In the genomic region with DNA sequence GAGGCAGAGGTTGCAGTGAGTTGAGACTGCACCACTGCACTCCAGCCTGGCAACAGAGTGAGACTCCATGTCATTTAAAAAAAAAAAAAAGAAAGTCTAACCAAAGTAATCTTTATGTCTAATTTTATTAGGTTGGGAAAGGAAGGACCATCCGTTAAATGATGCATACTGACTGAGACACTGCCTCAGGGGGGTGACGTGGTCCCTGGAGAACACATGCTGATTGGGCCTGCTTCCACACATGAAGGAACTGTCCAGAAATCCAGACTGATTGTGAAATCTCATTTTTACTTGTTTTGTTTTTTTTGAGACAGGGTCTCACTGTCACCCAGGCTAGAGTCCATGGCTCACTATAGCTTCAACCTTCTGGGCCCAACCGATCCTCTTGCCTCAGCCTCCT, we compare ENCODE assay signal across 28 cellular contexts. TPM values are rescaled to one million over a fixed set of nuclear protein-coding genes. Genes with fewer than 3 reads are reported as not detected.
A peak's percentile ranks its signal among the peaks of the same experiment; 100 is the strongest.
DNase-seq lines count a peak whose midpoint lies in the region; ATAC-seq, FAIRE-seq and TF ChIP-seq lines count a peak whose summit lies in the region.
"Had no signal": no experiment of that assay in that cellular context is flagged by ENCODE, and none has a peak within 500 bp of the region (broad histone marks: within the 10 kb centered on the region; RNA-seq: fewer than 3 reads in every experiment).

No MANE protein-coding gene starts in this region.

- POLR2A ChIA-PET in activated CD4-positive, alpha-beta memory T cell treated with anti-CD3 and anti-CD28 coated beads for 36 hours (lab: Charles Lee) = no interaction called here
- POLR2A ChIA-PET in activated CD4-positive, alpha-beta memory T cell treated with anti-CD3 and anti-CD28 coated beads, Interleukin-2, amount 10 ng/mL, durations not matched to agents 7 days and 5 days (lab: Charles Lee) = interaction anchor here (1.2 to 1.6 kb wide), 3 partner anchors 9 to 50 kb away, joined by 3 to 4 read pairs (median 3); no protein-coding TSS in a partner anchor
- POLR2A ChIA-PET in GM12878 (lab: Charles Lee) = interaction anchor here (0.6 to 5.7 kb wide), 4 partner anchors 23 to 959 kb away, joined by 3 to 27 read pairs (median 4); a partner anchor contains a TSS

- H3K4me3 ChIP-seq in GM12878 (no peak overlapping the region), ascending aorta (no peak overlapping the region)
- H3K4me3 ChIP-seq: esophagus muscularis mucosa, left lung, spleen, tibial artery had no signal

- no peak for DNase-seq in activated CD4-positive, alpha-beta memory T cell treated with anti-CD3 and anti-CD28 coated beads for 36 hours
- no peak for DNase-seq in activated CD4-positive, alpha-beta memory T cell treated with anti-CD3 and anti-CD28 coated beads, Interleukin-2, amount 10 ng/mL, durations not matched to agents 7 days and 5 days
- DNase-seq in EL (peak; percentile 60), GM12878 (ENCODE audit: low read depth, low spot score) (no peak), ascending aorta (ENCODE audit: low spot score in 2 of 2) (no peak)
- no peak for DNase-seq in stimulated activated effector memory CD8-positive, alpha-beta T cell treated with anti-CD3 and anti-CD28 coated beads, Interleukin-12 subunit alpha, Interleukin-12 subunit beta, amount 100 ng/mL, for 72 hours (ENCODE audit: low spot score in 2 of 2)
- DNase-seq in activated naive CD4-positive, alpha-beta T cell treated with anti-CD3 and anti-CD28 coated beads, Interleukin-2, amount 50 U/mL, for 16 hours = no peak
- DNase-seq: activated CD8-positive, alpha-beta memory T cell treated with anti-CD3 and anti-CD28 coated beads, Interleukin-2, amount 10 ng/mL, durations not matched to agents 7 days and 5 days; BE2C; brain microvascular endothelial cell; effector CD8-positive, alpha-beta T cell; hypothalamus; left lung; naive thymus-derived CD4-positive, alpha-beta T cell; NCI-H1092; NCI-H1930; NCI-H2227 treated with DMSO at 0.1 percent for 48 hours; NCI-H69; retina; spleen; stimulated activated CD4-positive, alpha-beta T cell treated with anti-CD3 and anti-CD28 coated beads, Interleukin-2, amount 100 ng/mL, for 48 hours; stimulated activated naive CD8-positive, alpha-beta T cell treated with anti-CD3 and anti-CD28 coated beads, Interleukin-15, amount 100 ng/mL, for 72 hours; tibial artery had no signal

- H3K4me3 Mint-ChIP-seq in activated CD4-positive, alpha-beta memory T cell treated with anti-CD3 and anti-CD28 coated beads for 36 hours = no peak overlapping the region
- H3K4me3 Mint-ChIP-seq in activated CD4-positive, alpha-beta memory T cell treated with anti-CD3 and anti-CD28 coated beads, Interleukin-2, amount 10 ng/mL, durations not matched to agents 7 days and 5 days = no peak overlapping the region
- H3K4me3 Mint-ChIP-seq in stimulated activated effector memory CD8-positive, alpha-beta T cell treated with anti-CD3 and anti-CD28 coated beads, Interleukin-12 subunit alpha, Interleukin-12 subunit beta, amount 100 ng/mL, for 72 hours = no peak overlapping the region
- H3K4me3 Mint-ChIP-seq: activated CD8-positive, alpha-beta memory T cell treated with anti-CD3 and anti-CD28 coated beads, Interleukin-2, amount 10 ng/mL, durations not matched to agents 7 days and 5 days; mesothelial cell of epicardium; stimulated activated naive CD8-positive, alpha-beta T cell treated with anti-CD3 and anti-CD28 coated beads, Interleukin-15, amount 100 ng/mL, for 72 hours had no signal

- no peaks in the 10 kb centered on the region for H4K20me1 ChIP-seq in GM12878 (ENCODE audit: control insufficient read depth, insufficient read depth)

- peaks cover 77% of the 10 kb centered on the region for H3K79me2 ChIP-seq in GM12878 (ENCODE audit: control insufficient read depth, insufficient read depth, low read length)

- intact Hi-C loops in activated CD4-positive, alpha-beta memory T cell treated with anti-CD3 and anti-CD28 coated beads for 36 hours (cut with micrococcal nuclease) = no loop called here
- intact Hi-C loops in GM12878 (cut with micrococcal nuclease; ENCODE audit: unreplicated experiment) (no loop called here), ascending aorta (cut with DNase I) (no loop called here)

- H3K36me3 ChIP-seq in GM12878 (ENCODE audit: control insufficient read depth in 2 of 2, insufficient read depth in 2 of 2, low read length in 1 of 2) (peaks cover 16 to 28% of the 10 kb centered on the region in 2 experiments), ascending aorta (peaks cover 31 to 65% of the 10 kb centered on the region in 2 donors)

- H3K4me1 ChIP-seq in GM12878 (ENCODE audit: control insufficient read depth, insufficient read depth, low read length) (peaks cover 18% of the 10 kb centered on the region), ascending aorta (peaks cover 11 to 17% of the 10 kb centered on the region in 2 donors)
- H3K4me1 ChIP-seq: BE2C had no signal

- no peak for FAIRE-seq in GM12878 (lab: Jason Lieb, UNC)
- FAIRE-seq: A204.1 had no signal

- H3K27ac Mint-ChIP-seq in activated CD4-positive, alpha-beta memory T cell treated with anti-CD3 and anti-CD28 coated beads for 36 hours = peak overlapping the region; percentile 53
- H3K27ac Mint-ChIP-seq in activated CD4-positive, alpha-beta memory T cell treated with anti-CD3 and anti-CD28 coated beads, Interleukin-2, amount 10 ng/mL, durations not matched to agents 7 days and 5 days = no peak overlapping the region
- H3K27ac Mint-ChIP-seq in stimulated activated effector memory CD8-positive, alpha-beta T cell treated with anti-CD3 and anti-CD28 coated beads, Interleukin-12 subunit alpha, Interleukin-12 subunit beta, amount 100 ng/mL, for 72 hours = peak overlapping the region; percentile 68
- H3K27ac Mint-ChIP-seq: activated CD8-positive, alpha-beta memory T cell treated with anti-CD3 and anti-CD28 coated beads, Interleukin-2, amount 10 ng/mL, durations not matched to agents 7 days and 5 days; mesothelial cell of epicardium had no signal

- no peaks in the 10 kb centered on the region for H3K9me3 ChIP-seq in GM12878 (replicated peaks; ENCODE audit: control insufficient read depth, insufficient read depth, low read length)
- H3K9me3 ChIP-seq in ascending aorta = no peaks in the 10 kb centered on the region
- H3K9me3 ChIP-seq: BE2C, esophagus muscularis mucosa, left lung, spleen, tibial artery had no signal

- ATAC-seq in GM12878 = no peak
- ATAC-seq in stimulated activated effector memory CD8-positive, alpha-beta T cell treated with anti-CD3 and anti-CD28 coated beads, Interleukin-12 subunit alpha, Interleukin-12 subunit beta, amount 100 ng/mL, for 72 hours = no peak
- no peak for ATAC-seq in HG03196 (IDR thresholded peaks at IDR 0.05; ENCODE audit: unreplicated experiment)
- ATAC-seq: activated CD8-positive, alpha-beta memory T cell treated with anti-CD3 and anti-CD28 coated beads, Interleukin-2, amount 10 ng/mL, durations not matched to agents 7 days and 5 days; left lung; naive thymus-derived CD4-positive, alpha-beta T cell; stimulated activated naive CD8-positive, alpha-beta T cell treated with anti-CD3 and anti-CD28 coated beads, Interleukin-15, amount 100 ng/mL, for 72 hours had no signal

- no peak overlapping the region for H3K9ac ChIP-seq in GM12878 (ENCODE audit: control insufficient read depth, insufficient read depth, low read length)

- H3K9me3 Mint-ChIP-seq in activated CD4-positive, alpha-beta memory T cell treated with anti-CD3 and anti-CD28 coated beads for 36 hours = no peaks in the 10 kb centered on the region
- H3K9me3 Mint-ChIP-seq in activated CD4-positive, alpha-beta memory T cell treated with anti-CD3 and anti-CD28 coated beads, Interleukin-2, amount 10 ng/mL, durations not matched to agents 7 days and 5 days = no peaks in the 10 kb centered on the region
- no peaks in the 10 kb centered on the region for H3K9me3 Mint-ChIP-seq in stimulated activated effector memory CD8-positive, alpha-beta T cell treated with anti-CD3 and anti-CD28 coated beads, Interleukin-12 subunit alpha, Interleukin-12 subunit beta, amount 100 ng/mL, for 72 hours
- H3K9me3 Mint-ChIP-seq: mesothelial cell of epicardium; stimulated activated naive CD8-positive, alpha-beta T cell treated with anti-CD3 and anti-CD28 coated beads, Interleukin-15, amount 100 ng/mL, for 72 hours had no signal

- no peaks in the 10 kb centered on the region for H3K27me3 Mint-ChIP-seq in activated CD4-positive, alpha-beta memory T cell treated with anti-CD3 and anti-CD28 coated beads for 36 hours
- no peaks in the 10 kb centered on the region for H3K27me3 Mint-ChIP-seq in activated CD4-positive, alpha-beta memory T cell treated with anti-CD3 and anti-CD28 coated beads, Interleukin-2, amount 10 ng/mL, durations not matched to agents 7 days and 5 days
- H3K27me3 Mint-ChIP-seq: activated CD8-positive, alpha-beta memory T cell treated with anti-CD3 and anti-CD28 coated beads, Interleukin-2, amount 10 ng/mL, durations not matched to agents 7 days and 5 days; naive thymus-derived CD4-positive, alpha-beta T cell; stimulated activated naive CD8-positive, alpha-beta T cell treated with anti-CD3 and anti-CD28 coated beads, Interleukin-15, amount 100 ng/mL, for 72 hours had no signal

- no TSS peak for BruUV-seq in GM12878 (replicated peaks; lab: Mats Ljungman, UMichigan)

- SMC1A ChIA-PET in GM12878 (lab: Charles Lee; ENCODE audit: uncharacterized antibody, unreplicated experiment) = interaction anchor here (1.7 kb wide), 1 partner anchor 63 kb away, joined by 7 read pairs; no protein-coding TSS in a partner anchor

- no peak for TF ChIP-seq EP300 in GM12878 (IDR thresholded peaks at IDR 0.05; ENCODE audit: borderline replicate concordance in 1 of 2, control insufficient read depth in 1 of 2, low read depth in 2 of 2, low read length in 2 of 2)

- TF ChIP-seq POLR2A in GM12878 (IDR thresholded peaks at IDR 0.05; ENCODE audit: low read depth, low read length) = no peak

- in situ Hi-C loops in GM12878 (cut with MboI) = no loop called here

- RAD21 ChIA-PET in GM12878 (lab: Charles Lee; ENCODE audit: unreplicated experiment) = interaction anchor here (0.9 kb wide), 1 partner anchor 41 kb away, joined by 4 read pairs; no protein-coding TSS in a partner anchor

- H3K4me1 Mint-ChIP-seq in activated CD4-positive, alpha-beta memory T cell treated with anti-CD3 and anti-CD28 coated beads for 36 hours (ENCODE audit: low read depth) = peaks cover 85% of the 10 kb centered on the region
- H3K4me1 Mint-ChIP-seq in activated CD4-positive, alpha-beta memory T cell treated with anti-CD3 and anti-CD28 coated beads, Interleukin-2, amount 10 ng/mL, durations not matched to agents 7 days and 5 days = peaks cover 85% of the 10 kb centered on the region
- peaks cover 73% of the 10 kb centered on the region for H3K4me1 Mint-ChIP-seq in stimulated activated effector memory CD8-positive, alpha-beta T cell treated with anti-CD3 and anti-CD28 coated beads, Interleukin-12 subunit alpha, Interleukin-12 subunit beta, amount 100 ng/mL, for 72 hours

- TF ChIP-seq CTCF in GM12878 (IDR thresholded peaks at IDR 0.05 in 2 of 3, conservative IDR thresholded peaks at IDR 0.05 in 1 of 3; ENCODE audit: control insufficient read depth in 2 of 3, extremely low read depth in 1 of 3, insufficient read depth in 1 of 3, low read depth in 3 of 3, low read length in 3 of 3) = no peak
- no peak for TF ChIP-seq CTCF in ascending aorta (IDR thresholded peaks at IDR 0.05)

- H3K27me3 ChIP-seq in GM12878 (replicated peaks in 1 of 2; ENCODE audit: control insufficient read depth in 2 of 2, insufficient read depth in 2 of 2, low read length in 1 of 2) = no peaks in the 10 kb centered on the region
- no peaks in the 10 kb centered on the region for H3K27me3 ChIP-seq in ascending aorta
- H3K27me3 ChIP-seq: BE2C, brain microvascular endothelial cell, esophagus muscularis mucosa, left lung, spleen, tibial artery had no signal

- peak overlapping the region; percentile 17; the same call in 1 of the 2 replicates for H3K4me2 ChIP-seq in GM12878 (ENCODE audit: control insufficient read depth, insufficient read depth)

- H3K36me3 Mint-ChIP-seq in activated CD4-positive, alpha-beta memory T cell treated with anti-CD3 and anti-CD28 coated beads for 36 hours = peaks cover 57% of the 10 kb centered on the region
- H3K36me3 Mint-ChIP-seq in activated CD4-positive, alpha-beta memory T cell treated with anti-CD3 and anti-CD28 coated beads, Interleukin-2, amount 10 ng/mL, durations not matched to agents 7 days and 5 days (ENCODE audit: low read depth) = peaks cover 78% of the 10 kb centered on the region
- H3K36me3 Mint-ChIP-seq in stimulated activated effector memory CD8-positive, alpha-beta T cell treated with anti-CD3 and anti-CD28 coated beads, Interleukin-12 subunit alpha, Interleukin-12 subunit beta, amount 100 ng/mL, for 72 hours = peaks cover 94% of the 10 kb centered on the region

- TF ChIP-seq RAD21 in GM12878 (IDR thresholded peaks at IDR 0.05; ENCODE audit: insufficient read depth, low read depth, low read length) = no peak

- no peak overlapping the region for H3K27ac ChIP-seq in GM12878 (ENCODE audit: control insufficient read depth, insufficient read depth)
- H3K27ac ChIP-seq in ascending aorta = no peak overlapping the region
- H3K27ac ChIP-seq: brain microvascular endothelial cell, esophagus muscularis mucosa, left lung, RWPE1, spleen, tibial artery had no signal

- 47% methylated on average over 3 of the region's 3 CpGs for WGBS in GM12878 (ENCODE audit: insufficient coverage, insufficient replicate concordance, low lambda C conversion rate, missing lambda C conversion rate)

- CTCF ChIA-PET in activated CD4-positive, alpha-beta memory T cell treated with anti-CD3 and anti-CD28 coated beads for 36 hours (lab: Charles Lee) = interaction anchor here (5.7 kb wide), 1 partner anchor 63 kb away, joined by 41 read pairs; a partner anchor contains a TSS
- CTCF ChIA-PET in activated CD4-positive, alpha-beta memory T cell treated with anti-CD3 and anti-CD28 coated beads, Interleukin-2, amount 10 ng/mL, durations not matched to agents 7 days and 5 days (lab: Charles Lee) = interaction anchor here (5.9 kb wide), 1 partner anchor 63 kb away, joined by 24 read pairs; no protein-coding TSS in a partner anchor
- CTCF ChIA-PET in GM12878 (lab: Yijun Ruan, JAX) = interaction anchor here (6.0 kb wide), 1 partner anchor 63 kb away, joined by 44 read pairs; a partner anchor contains a TSS

- H2AFZ ChIP-seq in GM12878 (ENCODE audit: control insufficient read depth, low read depth, low read length) = no peak overlapping the region

RNA-seq across cellular contexts. Expression of a gene that starts 5.5 kb away (rescaled TPM):
- total RNA-seq in activated CD4-positive, alpha-beta memory T cell treated with anti-CD3 and anti-CD28 coated beads for 36 hours = 100 to 1,000 TPM; 255 to 273 TPM
- 100 to 1,000 TPM; 225 to 226 TPM for total RNA-seq in activated CD4-positive, alpha-beta memory T cell treated with anti-CD3 and anti-CD28 coated beads, Interleukin-2, amount 10 ng/mL, durations not matched to agents 7 days and 5 days
- total RNA-seq in GM12878 (2013; cell fraction: nucleolus; rRNA removed) = 108 and 121 TPM in 2 replicates
- total RNA-seq in GM12878 (2014; rRNA removed) (47.1 and 56.1 TPM in 2 replicates), GM12878 (2014; rRNA removed; fragmentation: Illumina TruSeq; extraction: Trizol) (14.9 and 16.9 TPM in 2 replicates), GM12878 (2021) (222 and 239 TPM in 2 replicates), ascending aorta (92.9 TPM)
- 32.3 TPM for polyA plus RNA-seq in GM12878 (2011; ENCODE audit: low read depth)
- polyA plus RNA-seq in GM12878 (2011; rRNA removed) (7.8 and 28.1 TPM in 2 replicates), GM12878 (2014; fragmentation: Illumina TruSeq; extraction: Trizol) (44.7 and 78.9 TPM in 2 replicates), GM12878 (2014; fragmentation: Nextera tagmentation; extraction: Ambion mirVana) (10 to 100 TPM; 10.4 to 13.4 TPM), GM12878 (2014; rRNA removed) (35.8 and 63.6 TPM in 2 replicates), GM12878 (2016; fragmentation: Nextera tagmentation; extraction: Ambion mirVana) (100 to 1,000 TPM; 170 to 190 TPM)
- 20.4 and 35.7 TPM in 2 replicates for polyA plus RNA-seq in GM12878 (2011; cell fraction: cytosol; rRNA removed)
- polyA plus RNA-seq in GM12878 (2011; cell fraction: nucleus; rRNA removed) = 51.1 and 94.1 TPM in 2 replicates
- polyA plus RNA-seq in GM12878 (2012) = 64.7 and 99.8 TPM in 2 replicates
- polyA minus RNA-seq in GM12878 (2011; rRNA and poly(A)+ RNA removed) = 50.6 and 52.5 TPM in 2 replicates
- 50.0 and 80.6 TPM in 2 replicates for polyA minus RNA-seq in GM12878 (2011; cell fraction: cytosol; rRNA and poly(A)+ RNA removed)
- 41.3 and 62.6 TPM in 2 replicates for polyA minus RNA-seq in GM12878 (2011; cell fraction: nucleus; rRNA and poly(A)+ RNA removed)

RNA-seq across cellular contexts. Expression of a gene that starts 5.6 kb away (rescaled TPM):
- total RNA-seq in activated CD4-positive, alpha-beta memory T cell treated with anti-CD3 and anti-CD28 coated beads for 36 hours = 1 to 10 TPM; 2.1 to 2.9 TPM
- 1 to 10 TPM; 3.2 to 3.6 TPM for total RNA-seq in activated CD4-positive, alpha-beta memory T cell treated with anti-CD3 and anti-CD28 coated beads, Interleukin-2, amount 10 ng/mL, durations not matched to agents 7 days and 5 days
- total RNA-seq in GM12878 (2013; cell fraction: nucleolus; rRNA removed) = 2.2 and 3.5 TPM in 2 replicates
- total RNA-seq in GM12878 (2014; rRNA removed) (2.0 and 2.7 TPM in 2 replicates), GM12878 (2014; rRNA removed; fragmentation: Illumina TruSeq; extraction: Trizol) (0.37 and 0.72 TPM in 2 replicates), GM12878 (2021) (1.4 and 1.5 TPM in 2 replicates), ascending aorta (7.0 TPM)
- polyA plus RNA-seq in GM12878 (2011; ENCODE audit: low read depth) = 0.54 TPM
- polyA plus RNA-seq in GM12878 (2011; rRNA removed) (0.40 and 1.0 TPM in 2 replicates), GM12878 (2014; fragmentation: Illumina TruSeq; extraction: Trizol) (0.08 and 0.81 TPM in 2 replicates), GM12878 (2014; fragmentation: Nextera tagmentation; extraction: Ambion mirVana) (under 1 TPM; 0.10 to 0.46 TPM), GM12878 (2014; rRNA removed) (2.0 and 2.8 TPM in 2 replicates), GM12878 (2016; fragmentation: Nextera tagmentation; extraction: Ambion mirVana) (1 to 10 TPM; 1.9 to 2.8 TPM)
- 1.3 and 2.5 TPM in 2 replicates for polyA plus RNA-seq in GM12878 (2011; cell fraction: cytosol; rRNA removed)
- 3.6 and 4.0 TPM in 2 replicates for polyA plus RNA-seq in GM12878 (2011; cell fraction: nucleus; rRNA removed)
- 1.1 and 1.2 TPM in 2 replicates for polyA plus RNA-seq in GM12878 (2012)
- 0.93 and 1.0 TPM in 2 replicates for polyA minus RNA-seq in GM12878 (2011; rRNA and poly(A)+ RNA removed)
- polyA minus RNA-seq in GM12878 (2011; cell fraction: cytosol; rRNA and poly(A)+ RNA removed) = 1.7 TPM in 1 of 2 replicates, not detected in the other
- 1.9 and 3.1 TPM in 2 replicates for polyA minus RNA-seq in GM12878 (2011; cell fraction: nucleus; rRNA and poly(A)+ RNA removed)

RNA-seq across cellular contexts. Expression of a gene that starts 24.5 kb away (rescaled TPM):
- 10 to 100 TPM; 28.9 to 29.0 TPM for total RNA-seq in activated CD4-positive, alpha-beta memory T cell treated with anti-CD3 and anti-CD28 coated beads for 36 hours
- 10 to 100 TPM; 37.9 to 41.6 TPM for total RNA-seq in activated CD4-positive, alpha-beta memory T cell treated with anti-CD3 and anti-CD28 coated beads, Interleukin-2, amount 10 ng/mL, durations not matched to agents 7 days and 5 days
- 26.9 and 32.1 TPM in 2 replicates for total RNA-seq in GM12878 (2013; cell fraction: nucleolus; rRNA removed)
- 14.1 and 16.3 TPM in 2 replicates for total RNA-seq in GM12878 (2014; rRNA removed)
- 8.5 and 8.6 TPM in 2 replicates for total RNA-seq in GM12878 (2014; rRNA removed; fragmentation: Illumina TruSeq; extraction: Trizol)
- 22.2 and 24.3 TPM in 2 replicates for total RNA-seq in GM12878 (2021)
- 3.8 TPM for polyA plus RNA-seq in GM12878 (2011; ENCODE audit: low read depth)
- 10.3 and 14.4 TPM in 2 replicates for polyA plus RNA-seq in GM12878 (2011; rRNA removed)
- polyA plus RNA-seq in GM12878 (2011; cell fraction: cytosol; rRNA removed) = 18.2 and 21.6 TPM in 2 replicates
- polyA plus RNA-seq in GM12878 (2011; cell fraction: nucleus; rRNA removed) = 63.9 and 67.2 TPM in 2 replicates
- polyA plus RNA-seq in GM12878 (2012) = 13.5 and 16.9 TPM in 2 replicates
- polyA plus RNA-seq in GM12878 (2014; fragmentation: Illumina TruSeq; extraction: Trizol) = 2.0 and 7.9 TPM in 2 replicates
- under 1 TPM; 0.27 to 0.82 TPM for polyA plus RNA-seq in GM12878 (2014; fragmentation: Nextera tagmentation; extraction: Ambion mirVana)
- 25.7 and 27.8 TPM in 2 replicates for polyA plus RNA-seq in GM12878 (2014; rRNA removed)
- 10 to 100 TPM; 17.4 to 20.8 TPM for polyA plus RNA-seq in GM12878 (2016; fragmentation: Nextera tagmentation; extraction: Ambion mirVana)
- polyA minus RNA-seq in GM12878 (2011; rRNA and poly(A)+ RNA removed) = 12.7 and 20.9 TPM in 2 replicates
- 5.5 and 7.1 TPM in 2 replicates for polyA minus RNA-seq in GM12878 (2011; cell fraction: cytosol; rRNA and poly(A)+ RNA removed)
- polyA minus RNA-seq in GM12878 (2011; cell fraction: nucleus; rRNA and poly(A)+ RNA removed) = 13.3 and 25.6 TPM in 2 replicates
- total RNA-seq in ascending aorta = 107 TPM

RNA-seq across cellular contexts. Expression of a gene that starts 36.0 kb away (rescaled TPM):
- 10 to 100 TPM in 1 of 2 experiments, 1 to 10 TPM in 1; 8.8 to 10.2 TPM for total RNA-seq in activated CD4-positive, alpha-beta memory T cell treated with anti-CD3 and anti-CD28 coated beads for 36 hours
- total RNA-seq in activated CD4-positive, alpha-beta memory T cell treated with anti-CD3 and anti-CD28 coated beads, Interleukin-2, amount 10 ng/mL, durations not matched to agents 7 days and 5 days = 10 to 100 TPM; 12.2 to 13.3 TPM
- 24.3 and 27.1 TPM in 2 replicates for total RNA-seq in GM12878 (2013; cell fraction: nucleolus; rRNA removed)
- 3.7 and 6.6 TPM in 2 replicates for total RNA-seq in GM12878 (2014; rRNA removed)
- 2.1 and 3.0 TPM in 2 replicates for total RNA-seq in GM12878 (2014; rRNA removed; fragmentation: Illumina TruSeq; extraction: Trizol)
- 6.9 and 7.6 TPM in 2 replicates for total RNA-seq in GM12878 (2021)
- 2.0 TPM for polyA plus RNA-seq in GM12878 (2011; ENCODE audit: low read depth)
- polyA plus RNA-seq in GM12878 (2011; rRNA removed) = 2.9 and 3.6 TPM in 2 replicates
- 4.0 and 5.1 TPM in 2 replicates for polyA plus RNA-seq in GM12878 (2011; cell fraction: cytosol; rRNA removed)
- 27.9 and 30.7 TPM in 2 replicates for polyA plus RNA-seq in GM12878 (2011; cell fraction: nucleus; rRNA removed)
- 4.7 and 6.3 TPM in 2 replicates for polyA plus RNA-seq in GM12878 (2012)
- polyA plus RNA-seq in GM12878 (2014; fragmentation: Illumina TruSeq; extraction: Trizol) = 0.43 and 1.5 TPM in 2 replicates
- under 1 TPM in 1 of 2 experiments, not detected in 1; 0.31 TPM for polyA plus RNA-seq in GM12878 (2014; fragmentation: Nextera tagmentation; extraction: Ambion mirVana)
- polyA plus RNA-seq in GM12878 (2014; rRNA removed) = 3.4 and 4.7 TPM in 2 replicates
- polyA plus RNA-seq in GM12878 (2016; fragmentation: Nextera tagmentation; extraction: Ambion mirVana) = under 1 TPM; 0.32 to 0.76 TPM
- 2.8 and 4.9 TPM in 2 replicates for polyA minus RNA-seq in GM12878 (2011; rRNA and poly(A)+ RNA removed)
- 1.6 and 1.9 TPM in 2 replicates for polyA minus RNA-seq in GM12878 (2011; cell fraction: cytosol; rRNA and poly(A)+ RNA removed)
- polyA minus RNA-seq in GM12878 (2011; cell fraction: nucleus; rRNA and poly(A)+ RNA removed) = 3.4 and 6.5 TPM in 2 replicates
- 6.7 TPM for total RNA-seq in ascending aorta

RNA-seq across cellular contexts. Expression of a gene that starts 45.6 kb away (rescaled TPM):
- total RNA-seq in activated CD4-positive, alpha-beta memory T cell treated with anti-CD3 and anti-CD28 coated beads for 36 hours = 10 to 100 TPM; 12.8 to 15.3 TPM
- total RNA-seq in activated CD4-positive, alpha-beta memory T cell treated with anti-CD3 and anti-CD28 coated beads, Interleukin-2, amount 10 ng/mL, durations not matched to agents 7 days and 5 days = 1 to 10 TPM; 5.6 to 7.4 TPM
- total RNA-seq in GM12878 (2013; cell fraction: nucleolus; rRNA removed) = 2.1 and 3.9 TPM in 2 replicates
- total RNA-seq in GM12878 (2014; rRNA removed) = 0.28 and 0.76 TPM in 2 replicates
- 0.28 and 0.45 TPM in 2 replicates for total RNA-seq in GM12878 (2014; rRNA removed; fragmentation: Illumina TruSeq; extraction: Trizol)
- total RNA-seq in GM12878 (2021) = 0.51 and 1.0 TPM in 2 replicates
- polyA plus RNA-seq in GM12878 (2011; ENCODE audit: low read depth) = 0.91 TPM
- polyA plus RNA-seq in GM12878 (2011; rRNA removed) = 0.75 and 0.99 TPM in 2 replicates
- 0.99 and 1.4 TPM in 2 replicates for polyA plus RNA-seq in GM12878 (2011; cell fraction: cytosol; rRNA removed)
- polyA plus RNA-seq in GM12878 (2011; cell fraction: nucleus; rRNA removed) = 1.9 and 3.3 TPM in 2 replicates
- 0.68 and 1.2 TPM in 2 replicates for polyA plus RNA-seq in GM12878 (2012)
- 0.31 TPM in 1 of 2 replicates, not detected in the other for polyA plus RNA-seq in GM12878 (2014; fragmentation: Illumina TruSeq; extraction: Trizol)
- under 1 TPM; 0.08 to 0.11 TPM for polyA plus RNA-seq in GM12878 (2014; fragmentation: Nextera tagmentation; extraction: Ambion mirVana)
- polyA plus RNA-seq in GM12878 (2014; rRNA removed) = 0.51 and 0.77 TPM in 2 replicates
- 1 to 10 TPM; 2.0 to 4.0 TPM for polyA plus RNA-seq in GM12878 (2016; fragmentation: Nextera tagmentation; extraction: Ambion mirVana)
- polyA minus RNA-seq in GM12878 (2011; rRNA and poly(A)+ RNA removed) = 2.5 and 2.8 TPM in 2 replicates
- 0.52 and 0.67 TPM in 2 replicates for polyA minus RNA-seq in GM12878 (2011; cell fraction: cytosol; rRNA and poly(A)+ RNA removed)
- polyA minus RNA-seq in GM12878 (2011; cell fraction: nucleus; rRNA and poly(A)+ RNA removed) = 2.8 and 2.9 TPM in 2 replicates
- 3.0 TPM for total RNA-seq in ascending aorta
